Comparison of ENCODE assay signal across 23 cellular contexts in genomic region chr20:39935921-39936320, GRCh38.
"Had no signal": no experiment of that assay in that cellular context is flagged by ENCODE, and none has a peak within 500 bp of the region (broad histone marks: within the 10 kb centered on the region; RNA-seq: fewer than 3 reads in every experiment).

No MANE protein-coding gene starts in this region.

- ATAC-seq: activated CD4-positive, alpha-beta T cell treated with anti-CD3 and anti-CD28 coated beads for 36 hours; activated T-helper 17 cell treated with anti-CD3 and anti-CD28 coated beads, Interleukin-2, amount 50 U/mL, for 72 hours; gastroesophageal sphincter; left lung; natural killer cell treated with Interleukin-12 subunit alpha and Interleukin-12 subunit beta and Interleukin-15 and Interleukin-18, amount 100 ng/mL, for 72 hours; stimulated activated naive CD8-positive, alpha-beta T cell treated with anti-CD3 and anti-CD28 coated beads, Interleukin-15, Interleukin-2, amounts not matched to agents 100 U/mL and 50 U/mL, for 24 hours; WTC11 had no signal

- H3K4me1 ChIP-seq: left lung, prostate gland had no signal

- DNase-seq: activated CD4-positive, alpha-beta T cell treated with anti-CD3 and anti-CD28 coated beads for 36 hours; activated CD4-positive, alpha-beta T cell treated with anti-CD3 and anti-CD28 coated beads, Interleukin-2, amount 50 U/mL, for 4 hours; activated CD8-positive, alpha-beta memory T cell treated with anti-CD3 and anti-CD28 coated beads for 24 hours; activated CD8-positive, alpha-beta memory T cell treated with anti-CD3 and anti-CD28 coated beads, Interleukin-2, amount 50 U/mL, for 4 hours; activated naive CD4-positive, alpha-beta T cell treated with Interleukin-2 at 50 U/mL for 16 hours; activated naive CD8-positive, alpha-beta T cell treated with anti-CD3 and anti-CD28 coated beads, Interleukin-2, amount 10 ng/mL, durations not matched to agents 7 days and 5 days; activated T-cell treated with anti-CD3 and anti-CD28 coated beads, Interleukin-2, amount 50 U/mL, for 24 hours; heart left ventricle; kidney; left lung; mammary epithelial cell; midbrain; stimulated activated CD4-positive, alpha-beta T cell treated with anti-CD3 and anti-CD28 coated beads, Interleukin-4, amount 100 ng/mL, for 24 hours; stimulated activated naive CD8-positive, alpha-beta T cell treated with anti-CD3 and anti-CD28 coated beads, Interleukin-15, Interleukin-2, amounts not matched to agents 100 U/mL and 50 U/mL, for 24 hours; T-helper 1 cell; T-helper 9 cell; upper lobe of left lung had no signal

- H3K36me3 Mint-ChIP-seq: activated naive CD8-positive, alpha-beta T cell treated with anti-CD3 and anti-CD28 coated beads, Interleukin-2, amount 10 ng/mL, durations not matched to agents 7 days and 5 days; natural killer cell treated with Interleukin-12 subunit alpha and Interleukin-12 subunit beta and Interleukin-15 and Interleukin-18, amount 100 ng/mL, for 72 hours; WTC11 had no signal

- H3K4me1 Mint-ChIP-seq: activated CD4-positive, alpha-beta T cell treated with anti-CD3 and anti-CD28 coated beads for 36 hours; activated naive CD8-positive, alpha-beta T cell treated with anti-CD3 and anti-CD28 coated beads, Interleukin-2, amount 10 ng/mL, durations not matched to agents 7 days and 5 days; activated T-helper 17 cell treated with anti-CD3 and anti-CD28 coated beads, Interleukin-2, amount 50 U/mL, for 72 hours; WTC11 had no signal

- H3K27me3 ChIP-seq: cardiac muscle cell, gastroesophageal sphincter, heart left ventricle, left lung, upper lobe of left lung had no signal

- H3K36me3 ChIP-seq: cardiac muscle cell, gastroesophageal sphincter, heart left ventricle, left lung, prostate gland, upper lobe of left lung had no signal

- H3K27me3 Mint-ChIP-seq: activated naive CD8-positive, alpha-beta T cell treated with anti-CD3 and anti-CD28 coated beads, Interleukin-2, amount 10 ng/mL, durations not matched to agents 7 days and 5 days; activated T-cell treated with anti-CD3 and anti-CD28 coated beads, Interleukin-2, amount 50 U/mL, for 24 hours had no signal

- H3K9me3 Mint-ChIP-seq: activated naive CD8-positive, alpha-beta T cell treated with anti-CD3 and anti-CD28 coated beads, Interleukin-2, amount 10 ng/mL, durations not matched to agents 7 days and 5 days; activated T-cell treated with anti-CD3 and anti-CD28 coated beads, Interleukin-2, amount 50 U/mL, for 24 hours had no signal

- H3K27ac Mint-ChIP-seq: activated CD4-positive, alpha-beta T cell treated with anti-CD3 and anti-CD28 coated beads for 36 hours; activated naive CD8-positive, alpha-beta T cell treated with anti-CD3 and anti-CD28 coated beads, Interleukin-2, amount 10 ng/mL, durations not matched to agents 7 days and 5 days; activated T-cell treated with anti-CD3 and anti-CD28 coated beads, Interleukin-2, amount 50 U/mL, for 24 hours; activated T-helper 17 cell treated with anti-CD3 and anti-CD28 coated beads, Interleukin-2, amount 50 U/mL, for 72 hours; natural killer cell treated with Interleukin-12 subunit alpha and Interleukin-12 subunit beta and Interleukin-15 and Interleukin-18, amount 100 ng/mL, for 72 hours; WTC11 had no signal

- H3K27ac ChIP-seq: cardiac muscle cell, gastroesophageal sphincter, heart left ventricle, left lung, prostate gland, upper lobe of left lung had no signal

- FAIRE-seq: kidney had no signal

- H3K4me3 Mint-ChIP-seq: activated CD4-positive, alpha-beta T cell treated with anti-CD3 and anti-CD28 coated beads for 36 hours; activated naive CD8-positive, alpha-beta T cell treated with anti-CD3 and anti-CD28 coated beads, Interleukin-2, amount 10 ng/mL, durations not matched to agents 7 days and 5 days; activated T-cell treated with anti-CD3 and anti-CD28 coated beads, Interleukin-2, amount 50 U/mL, for 24 hours; activated T-helper 17 cell treated with anti-CD3 and anti-CD28 coated beads, Interleukin-2, amount 50 U/mL, for 72 hours; natural killer cell treated with Interleukin-12 subunit alpha and Interleukin-12 subunit beta and Interleukin-15 and Interleukin-18, amount 100 ng/mL, for 72 hours; WTC11 had no signal

- H3K9me3 ChIP-seq: gastroesophageal sphincter, left lung, prostate gland, upper lobe of left lung had no signal

- H3K4me3 ChIP-seq: cardiac muscle cell, gastroesophageal sphincter, heart left ventricle, left lung, prostate gland, upper lobe of left lung had no signal
